Comparison of ENCODE assay signal across 1 cellular context in genomic region chr12:123232807-123233504, GRCh38.
TF ChIP-seq lines count a peak whose summit lies in the region.

A gene with protein sequence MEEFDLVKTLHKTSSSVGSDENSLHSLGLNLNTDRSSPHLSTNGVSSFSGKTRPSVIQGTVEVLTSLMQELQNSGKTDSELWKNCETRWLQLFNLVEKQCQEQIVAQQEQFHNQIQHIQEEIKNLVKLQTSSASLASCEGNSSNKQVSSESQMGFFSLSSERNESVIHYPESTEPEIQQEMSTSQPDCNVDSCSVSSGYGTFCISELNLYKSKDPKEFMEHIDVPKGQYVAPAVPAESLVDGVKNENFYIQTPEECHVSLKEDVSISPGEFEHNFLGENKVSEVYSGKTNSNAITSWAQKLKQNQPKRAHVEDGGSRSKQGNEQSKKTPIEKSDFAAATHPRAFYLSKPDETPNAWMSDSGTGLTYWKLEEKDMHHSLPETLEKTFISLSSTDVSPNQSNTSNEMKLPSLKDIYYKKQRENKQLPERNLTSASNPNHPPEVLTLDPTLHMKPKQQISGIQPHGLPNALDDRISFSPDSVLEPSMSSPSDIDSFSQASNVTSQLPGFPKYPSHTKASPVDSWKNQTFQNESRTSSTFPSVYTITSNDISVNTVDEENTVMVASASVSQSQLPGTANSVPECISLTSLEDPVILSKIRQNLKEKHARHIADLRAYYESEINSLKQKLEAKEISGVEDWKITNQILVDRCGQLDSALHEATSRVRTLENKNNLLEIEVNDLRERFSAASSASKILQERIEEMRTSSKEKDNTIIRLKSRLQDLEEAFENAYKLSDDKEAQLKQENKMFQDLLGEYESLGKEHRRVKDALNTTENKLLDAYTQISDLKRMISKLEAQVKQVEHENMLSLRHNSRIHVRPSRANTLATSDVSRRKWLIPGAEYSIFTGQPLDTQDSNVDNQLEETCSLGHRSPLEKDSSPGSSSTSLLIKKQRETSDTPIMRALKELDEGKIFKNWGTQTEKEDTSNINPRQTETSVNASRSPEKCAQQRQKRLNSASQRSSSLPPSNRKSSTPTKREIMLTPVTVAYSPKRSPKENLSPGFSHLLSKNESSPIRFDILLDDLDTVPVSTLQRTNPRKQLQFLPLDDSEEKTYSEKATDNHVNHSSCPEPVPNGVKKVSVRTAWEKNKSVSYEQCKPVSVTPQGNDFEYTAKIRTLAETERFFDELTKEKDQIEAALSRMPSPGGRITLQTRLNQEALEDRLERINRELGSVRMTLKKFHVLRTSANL (minus strand): TSS chr12:123233141. CDS start chr12:123230364, 2,777 bp downstream.
Gene MTRFR, plus strand, starts transcription at chr12:123233436. Its CDS starts 20,239 bp downstream, at chr12:123253675.

TF ChIP-seq in K562, 482 proteins besides CTCF, POLR2A, EP300 and RAD21 (continued from another document and continues in another):
- no peak for TF ChIP-seq RREB1 (CRISPR knock-in tag; IDR thresholded peaks at IDR 0.05)
- TF ChIP-seq ZBTB17 (CRISPR knock-in tag; IDR thresholded peaks at IDR 0.05): 0 out of 2 replicates have a peak, but pooled peaks have one; percentile 59
- no peak for TF ChIP-seq NFE2 (IDR thresholded peaks at IDR 0.05; ENCODE audit: low read depth)
- TF ChIP-seq IRF1 (CRISPR knock-in tag; IDR thresholded peaks at IDR 0.05; ENCODE audit: borderline replicate concordance): no peak
- TF ChIP-seq TFAM (CRISPR knock-in tag; conservative IDR thresholded peaks at IDR 0.05): no peak
- no peak for TF ChIP-seq MEF2D (tag; conservative IDR thresholded peaks at IDR 0.05; ENCODE audit: low read depth)
- TF ChIP-seq TAF1 (IDR thresholded peaks at IDR 0.05; ENCODE audit: control insufficient read depth, extremely low read depth, insufficient read depth, low read length, severe bottlenecking): peak; percentile 89
- TF ChIP-seq ZNF717 (CRISPR knock-in tag; IDR thresholded peaks at IDR 0.05): no peak
- peak in 1 of 2 experiments; percentile 95; a peak in 2 of 4 replicates for TF ChIP-seq HDAC1 (IDR thresholded peaks at IDR 0.05)
- TF ChIP-seq ERF (CRISPR knock-in tag; IDR thresholded peaks at IDR 0.05): peak; percentile 87
- no peak for TF ChIP-seq RFX5 (IDR thresholded peaks at IDR 0.05; ENCODE audit: low read depth, low read length)
- peak; percentile 93 for TF ChIP-seq RB1 (IDR thresholded peaks at IDR 0.05; ENCODE audit: low read depth)
- TF ChIP-seq, protein P1, sequence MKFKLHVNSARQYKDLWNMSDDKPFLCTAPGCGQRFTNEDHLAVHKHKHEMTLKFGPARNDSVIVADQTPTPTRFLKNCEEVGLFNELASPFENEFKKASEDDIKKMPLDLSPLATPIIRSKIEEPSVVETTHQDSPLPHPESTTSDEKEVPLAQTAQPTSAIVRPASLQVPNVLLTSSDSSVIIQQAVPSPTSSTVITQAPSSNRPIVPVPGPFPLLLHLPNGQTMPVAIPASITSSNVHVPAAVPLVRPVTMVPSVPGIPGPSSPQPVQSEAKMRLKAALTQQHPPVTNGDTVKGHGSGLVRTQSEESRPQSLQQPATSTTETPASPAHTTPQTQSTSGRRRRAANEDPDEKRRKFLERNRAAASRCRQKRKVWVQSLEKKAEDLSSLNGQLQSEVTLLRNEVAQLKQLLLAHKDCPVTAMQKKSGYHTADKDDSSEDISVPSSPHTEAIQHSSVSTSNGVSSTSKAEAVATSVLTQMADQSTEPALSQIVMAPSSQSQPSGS (CRISPR knock-in tag; IDR thresholded peaks at IDR 0.05): no peak
- TF ChIP-seq ETV1 (tag; conservative IDR thresholded peaks at IDR 0.05; ENCODE audit: low read depth): no peak
- TF ChIP-seq ZNF232 (CRISPR knock-in tag; IDR thresholded peaks at IDR 0.05): no peak
- TF ChIP-seq NCOA4 (IDR thresholded peaks at IDR 0.05; ENCODE audit: partially characterized antibody): no peak
- no peak for TF ChIP-seq ARID3A (IDR thresholded peaks at IDR 0.05; ENCODE audit: borderline replicate concordance, low read depth, low read length)
- TF ChIP-seq ZNF311 (CRISPR knock-in tag; IDR thresholded peaks at IDR 0.05): no peak
- 0 out of 2 replicates have a peak, but pooled peaks have one; percentile 44 for TF ChIP-seq ZNF583 (CRISPR knock-in tag; IDR thresholded peaks at IDR 0.05)
- no peak for TF ChIP-seq PHTF2 (CRISPR knock-in tag; IDR thresholded peaks at IDR 0.05)
- TF ChIP-seq, protein P2, sequence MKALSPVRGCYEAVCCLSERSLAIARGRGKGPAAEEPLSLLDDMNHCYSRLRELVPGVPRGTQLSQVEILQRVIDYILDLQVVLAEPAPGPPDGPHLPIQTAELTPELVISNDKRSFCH (CRISPR knock-in tag; IDR thresholded peaks at IDR 0.05): no peak
- TF ChIP-seq, protein P2 (tag; IDR thresholded peaks at IDR 0.05): peak; percentile 46; the same call in 1 of the 2 replicates
- TF ChIP-seq ZNF696 (CRISPR knock-in tag; conservative IDR thresholded peaks at IDR 0.05): no peak
- peak; percentile 53; the same call in 1 of the 2 replicates for TF ChIP-seq ARID1B (IDR thresholded peaks at IDR 0.05)
- peak; percentile 100 for TF ChIP-seq PHF8 (IDR thresholded peaks at IDR 0.05; ENCODE audit: borderline replicate concordance, low read length)
- no peak for TF ChIP-seq MECOM (CRISPR knock-in tag; IDR thresholded peaks at IDR 0.05)
- peak; percentile 90 for TF ChIP-seq GTF2B (IDR thresholded peaks at IDR 0.05; ENCODE audit: extremely low read depth, insufficient read length)
- peak; percentile 58; the same call in 1 of the 2 replicates for TF ChIP-seq CREB3L1 (IDR thresholded peaks at IDR 0.05; ENCODE audit: borderline replicate concordance, low read depth)
- TF ChIP-seq ZNF143 (CRISPR knock-in tag; IDR thresholded peaks at IDR 0.05): no peak
- TF ChIP-seq ARID4B (CRISPR knock-in tag; IDR thresholded peaks at IDR 0.05): peak; percentile 90
- TF ChIP-seq NFIC (IDR thresholded peaks at IDR 0.05): peak; percentile 83
- TF ChIP-seq, protein P3, sequence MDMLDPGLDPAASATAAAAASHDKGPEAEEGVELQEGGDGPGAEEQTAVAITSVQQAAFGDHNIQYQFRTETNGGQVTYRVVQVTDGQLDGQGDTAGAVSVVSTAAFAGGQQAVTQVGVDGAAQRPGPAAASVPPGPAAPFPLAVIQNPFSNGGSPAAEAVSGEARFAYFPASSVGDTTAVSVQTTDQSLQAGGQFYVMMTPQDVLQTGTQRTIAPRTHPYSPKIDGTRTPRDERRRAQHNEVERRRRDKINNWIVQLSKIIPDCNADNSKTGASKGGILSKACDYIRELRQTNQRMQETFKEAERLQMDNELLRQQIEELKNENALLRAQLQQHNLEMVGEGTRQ (CRISPR knock-in tag; IDR thresholded peaks at IDR 0.05): peak; percentile 12; the same call in 1 of the 2 replicates
- TF ChIP-seq ZNF511 (CRISPR knock-in tag; IDR thresholded peaks at IDR 0.05): no peak; the same call in 1 of the 2 replicates
